In the genomic region with DNA sequence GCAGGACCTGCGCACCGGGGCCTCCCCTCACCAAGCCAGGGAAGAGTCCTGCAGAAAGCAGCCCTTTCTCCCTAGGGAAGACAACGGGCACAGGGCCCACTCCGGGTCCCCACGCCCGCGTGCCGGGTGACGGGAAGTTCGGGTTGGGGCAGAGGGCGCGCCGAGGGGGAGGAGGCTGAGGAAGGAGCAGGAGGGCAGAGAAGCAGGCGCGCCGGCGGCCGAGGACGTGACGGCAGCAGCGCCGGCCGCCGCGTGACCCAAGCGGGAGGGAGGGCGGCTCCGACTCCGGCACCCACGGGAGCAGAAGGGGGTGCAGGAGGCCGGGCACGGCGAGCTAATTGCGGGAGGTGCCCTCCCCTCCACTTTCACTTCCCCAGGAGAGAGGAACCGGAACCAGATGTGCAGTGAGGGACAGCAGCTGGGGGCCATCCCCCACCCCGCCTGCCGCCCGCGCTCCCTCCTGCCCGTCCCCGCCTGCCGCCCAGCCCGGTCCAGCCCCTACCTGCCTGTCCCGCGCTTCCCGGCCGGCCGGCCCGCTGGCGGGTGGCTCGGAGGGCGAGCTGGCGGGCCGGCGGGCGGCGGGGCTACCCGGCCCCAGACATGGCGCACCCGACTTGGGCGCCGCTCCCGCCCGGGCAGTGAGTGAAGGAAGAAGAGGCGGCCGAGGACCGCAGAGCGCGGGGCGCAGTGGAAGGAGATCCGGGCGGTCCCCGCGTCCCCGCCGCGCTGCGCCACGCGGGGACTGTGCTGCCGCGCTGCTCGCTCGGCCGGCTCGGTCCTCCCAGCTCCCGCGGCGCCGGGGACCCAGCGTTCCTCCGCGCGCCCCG, we compare ENCODE assay signal across 8 cellular contexts. TPM values are rescaled to one million over a fixed set of nuclear protein-coding genes. Genes with fewer than 3 reads are reported as not detected.
DNase-seq lines count a peak whose midpoint lies in the region; ATAC-seq and TF ChIP-seq lines count a peak whose summit lies in the region.

No MANE protein-coding gene starts in this region.

- no peak overlapping the region for H2BK12ac ChIP-seq in neuronal stem cell (ENCODE audit: low read length)

- H3K27ac ChIP-seq in CD4-positive, CD25-positive, alpha-beta regulatory T cell (ENCODE audit: insufficient read depth, low read length, poor library complexity, severe bottlenecking) = peak overlapping the region; percentile 91
- H3K27ac ChIP-seq in Peyer's patch = peak overlapping the region; percentile 97 to 100 (median 99)
- no peak overlapping the region for H3K27ac ChIP-seq in neuronal stem cell (replicated peaks; ENCODE audit: low read length)
- H3K27ac ChIP-seq in suprapubic skin = peak overlapping the region; percentile 98

- peak overlapping the region; percentile 91 for H3K4me3 ChIP-seq in CD4-positive, CD25-positive, alpha-beta regulatory T cell (ENCODE audit: low read depth, low read length)
- H3K4me3 ChIP-seq in Peyer's patch (peak overlapping the region; percentile 89 to 99 (median 98)), fibroblast of villous mesenchyme (ENCODE audit: low read depth, low read length) (peak overlapping the region; percentile 76), neuronal stem cell (ENCODE audit: low read length in 2 of 2) (peak overlapping the region; percentile 89 to 94), suprapubic skin (peak overlapping the region; percentile 97)

- TF ChIP-seq CTCF in Peyer's patch (IDR thresholded peaks at IDR 0.05) = no peak
- no peak for TF ChIP-seq CTCF in fibroblast of villous mesenchyme (IDR thresholded peaks at IDR 0.05; ENCODE audit: insufficient read depth, low read depth, low read length)
- TF ChIP-seq CTCF in suprapubic skin (IDR thresholded peaks at IDR 0.05) = no peak

- no CpG with 5 or more reads among the region's 95 CpGs for WGBS in neuronal stem cell (ENCODE audit: extremely low coverage in 2 of 2, insufficient read length in 2 of 2, insufficient replicate concordance in 1 of 2), 2 donors
- 0% methylated on average over 38 of the region's 95 CpGs for WGBS in suprapubic skin

- H3K27me3 Mint-ChIP-seq in CD4-positive, CD25-positive, alpha-beta regulatory T cell = peaks cover 6% of the 10 kb centered on the region

- peak overlapping the region; percentile 64 for H2AK5ac ChIP-seq in neuronal stem cell (ENCODE audit: low read depth, low read length)

- peaks cover 4% of the 10 kb centered on the region for H3K79me1 ChIP-seq in neuronal stem cell (ENCODE audit: low read depth, low read length)

- H3K9me3 ChIP-seq in CD4-positive, CD25-positive, alpha-beta regulatory T cell (ENCODE audit: control insufficient read depth in 2 of 2, low read length in 2 of 2) = no peaks in the 10 kb centered on the region
- H3K9me3 ChIP-seq in Peyer's patch = no peaks in the 10 kb centered on the region
- no peaks in the 10 kb centered on the region for H3K9me3 ChIP-seq in neuronal stem cell (replicated peaks in 1 of 2; ENCODE audit: control insufficient read depth in 2 of 2, insufficient read depth in 1 of 2, low read depth in 1 of 2, low read length in 2 of 2)
- no peaks in the 10 kb centered on the region for H3K9me3 ChIP-seq in suprapubic skin

- peaks cover 0 to 52% (median 27%) of the 10 kb centered on the region in 4 donors for H3K4me1 Mint-ChIP-seq in CD4-positive, CD25-positive, alpha-beta regulatory T cell

- H3K9me3 Mint-ChIP-seq in CD4-positive, CD25-positive, alpha-beta regulatory T cell = no peaks in the 10 kb centered on the region

- H3K23ac ChIP-seq in neuronal stem cell (ENCODE audit: low read depth, low read length, poor library complexity) = peak overlapping the region; percentile 82

- H3K4ac ChIP-seq in neuronal stem cell (ENCODE audit: low read length) = no peak overlapping the region

- H3K9ac ChIP-seq in neuronal stem cell (ENCODE audit: low read depth, low read length, poor library complexity) = peak overlapping the region; percentile 88

- H3K4me1 ChIP-seq in CD4-positive, CD25-positive, alpha-beta regulatory T cell (ENCODE audit: control insufficient read depth, insufficient read depth, low read length, poor library complexity, severe bottlenecking) = peaks cover 42% of the 10 kb centered on the region
- H3K4me1 ChIP-seq in Peyer's patch (peaks cover 0 to 21% (median 8%) of the 10 kb centered on the region in 4 donors), neuronal stem cell (ENCODE audit: control insufficient read depth in 2 of 2, insufficient read depth in 1 of 2, low read depth in 1 of 2, low read length in 2 of 2) (peaks cover 7 to 13% of the 10 kb centered on the region in 2 donors), suprapubic skin (peaks cover 26% of the 10 kb centered on the region)

- H2AFZ ChIP-seq in neuronal stem cell (ENCODE audit: low read length) = peak overlapping the region; percentile 89

- H3K4me2 ChIP-seq in neuronal stem cell (ENCODE audit: insufficient read depth, low read length, poor library complexity, severe bottlenecking) = peak overlapping the region; percentile 99

- no peak for TF ChIP-seq EP300 in suprapubic skin (IDR thresholded peaks at IDR 0.05)

- peak overlapping the region; percentile 94 to 97 (median 95) for H3K27ac Mint-ChIP-seq in CD4-positive, CD25-positive, alpha-beta regulatory T cell

- peaks cover 29% of the 10 kb centered on the region for H3K36me3 Mint-ChIP-seq in CD4-positive, CD25-positive, alpha-beta regulatory T cell

- ATAC-seq in CD4-positive, CD25-positive, alpha-beta regulatory T cell (ENCODE audit: low read depth in 2 of 2) = peak; percentile 54 to 57
- peak; percentile 76 for ATAC-seq in GM19324 (IDR thresholded peaks at IDR 0.05; ENCODE audit: low FRiP score, unreplicated experiment)
- ATAC-seq in HG03439 (IDR thresholded peaks at IDR 0.05; ENCODE audit: unreplicated experiment) = peak; percentile 59

- H4K91ac ChIP-seq in neuronal stem cell (ENCODE audit: low read depth, low read length, poor library complexity) = no peak overlapping the region

- H2BK120ac ChIP-seq in neuronal stem cell (ENCODE audit: low read depth, low read length) = no peak overlapping the region

- H3K18ac ChIP-seq in neuronal stem cell (ENCODE audit: low read length) = peak overlapping the region; percentile 88

- H2BK15ac ChIP-seq in neuronal stem cell (ENCODE audit: low read length) = no peak overlapping the region

- H3K14ac ChIP-seq in neuronal stem cell (ENCODE audit: low read length) = no peak overlapping the region

- peak overlapping the region; percentile 95 to 99 (median 97) for H3K4me3 Mint-ChIP-seq in CD4-positive, CD25-positive, alpha-beta regulatory T cell

- H3K27me3 ChIP-seq in CD4-positive, CD25-positive, alpha-beta regulatory T cell (ENCODE audit: control insufficient read depth, insufficient read depth, low read length) = no peaks in the 10 kb centered on the region
- H3K27me3 ChIP-seq in Peyer's patch (no peaks in the 10 kb centered on the region), neuronal stem cell (ENCODE audit: control insufficient read depth in 3 of 3, insufficient read depth in 3 of 3, low read depth in 1 of 3, low read length in 3 of 3) (peaks cover 0 to 3% (median 0%) of the 10 kb centered on the region in 3 experiments), suprapubic skin (no peaks in the 10 kb centered on the region)

- DNase-seq in CD4-positive, CD25-positive, alpha-beta regulatory T cell = peak; percentile 73 to 90 (median 74)
- DNase-seq in Peyer's patch = peak; percentile 91 to 96 (median 92)
- DNase-seq in activated effector memory CD4-positive, alpha-beta T cell treated with Interleukin-2 at 50 U/mL for 16 hours = peak; percentile 61
- DNase-seq in fibroblast of villous mesenchyme (ENCODE audit: low read depth) = peak; percentile 87
- DNase-seq in neuronal stem cell (ENCODE audit: low spot score) = no peak
- peak; percentile 93 to 94 for DNase-seq in suprapubic skin (ENCODE audit: low spot score in 2 of 2)

- no peak overlapping the region for H2BK5ac ChIP-seq in neuronal stem cell (ENCODE audit: low read length)

- H3K36me3 ChIP-seq in CD4-positive, CD25-positive, alpha-beta regulatory T cell (ENCODE audit: control insufficient read depth, insufficient read depth, low read length) = peaks cover 54% of the 10 kb centered on the region
- H3K36me3 ChIP-seq in Peyer's patch (peaks cover 0 to 62% (median 0%) of the 10 kb centered on the region in 3 donors), neuronal stem cell (replicated peaks in 1 of 2; ENCODE audit: control insufficient read depth in 2 of 2, insufficient read depth in 2 of 2, low read length in 2 of 2) (peaks cover 14 to 77% of the 10 kb centered on the region in 2 donors), suprapubic skin (peaks cover 47% of the 10 kb centered on the region)

- peak; percentile 59 to 68 for TF ChIP-seq POLR2A in Peyer's patch (IDR thresholded peaks at IDR 0.05)
- peak in 1 of 2 donors; percentile 14 for TF ChIP-seq POLR2A in suprapubic skin (IDR thresholded peaks at IDR 0.05)

- no peak overlapping the region for H4K8ac ChIP-seq in neuronal stem cell (ENCODE audit: low read depth, low read length)

RNA-seq across cellular contexts. Expression of a gene that starts 0.5 kb away (rescaled TPM):
- total RNA-seq in CD4-positive, CD25-positive, alpha-beta regulatory T cell = 133 TPM
- 10 to 100 TPM; 11.2 to 21.2 (median 13.6) TPM for polyA plus RNA-seq in CD4-positive, CD25-positive, alpha-beta regulatory T cell
- total RNA-seq in Peyer's patch (100 to 1,000 TPM in 2 of 4 donors, 10 to 100 TPM in 2; 48.2 to 130 (median 91.6) TPM), fibroblast of villous mesenchyme (27.6 and 29.0 TPM in 2 replicates), suprapubic skin (10 to 100 TPM; 20.0 to 45.1 (median 31.0) TPM)
- 10.8 TPM for polyA plus RNA-seq in neuronal stem cell (2013, experiment 1 of 2)
- polyA plus RNA-seq in neuronal stem cell (2013, experiment 2 of 2) = 10.8 TPM

RNA-seq across cellular contexts. Expression of a gene that starts 12.4 kb away (rescaled TPM):
- 145 TPM for total RNA-seq in CD4-positive, CD25-positive, alpha-beta regulatory T cell
- polyA plus RNA-seq in CD4-positive, CD25-positive, alpha-beta regulatory T cell = 10 to 100 TPM; 13.6 to 32.6 (median 26.0) TPM
- 10 to 100 TPM; 20.0 to 42.1 (median 32.4) TPM for total RNA-seq in Peyer's patch
- total RNA-seq in fibroblast of villous mesenchyme = 4.5 and 6.0 TPM in 2 replicates
- 22.5 TPM for polyA plus RNA-seq in neuronal stem cell (2013, experiment 1 of 2)
- 21.8 TPM for polyA plus RNA-seq in neuronal stem cell (2013, experiment 2 of 2)
- total RNA-seq in suprapubic skin = 10 to 100 TPM; 19.3 to 36.2 (median 24.5) TPM

RNA-seq across cellular contexts. Expression of a gene that starts 17.3 kb away (rescaled TPM):
- 15.8 TPM for total RNA-seq in CD4-positive, CD25-positive, alpha-beta regulatory T cell
- polyA plus RNA-seq in CD4-positive, CD25-positive, alpha-beta regulatory T cell = 10 to 100 TPM; 30.4 to 42.1 (median 35.8) TPM
- total RNA-seq in Peyer's patch = 10 to 100 TPM; 20.6 to 73.0 (median 60.1) TPM
- 127 and 153 TPM in 2 replicates for total RNA-seq in fibroblast of villous mesenchyme
- 83.0 TPM for polyA plus RNA-seq in neuronal stem cell (2013, experiment 1 of 2)
- polyA plus RNA-seq in neuronal stem cell (2013, experiment 2 of 2) = 80.7 TPM
- total RNA-seq in suprapubic skin = 10 to 100 TPM; 60.0 to 79.5 (median 69.6) TPM

RNA-seq across cellular contexts. Expression of a gene that starts 21.7 kb away (rescaled TPM):
- total RNA-seq in CD4-positive, CD25-positive, alpha-beta regulatory T cell = 2.5 TPM
- 1 to 10 TPM in 3 of 4 donors, under 1 TPM in 1; 0.90 to 5.4 (median 3.3) TPM for polyA plus RNA-seq in CD4-positive, CD25-positive, alpha-beta regulatory T cell
- total RNA-seq in Peyer's patch = 10 to 100 TPM; 14.5 to 21.6 (median 16.6) TPM
- total RNA-seq in fibroblast of villous mesenchyme = 3.9 TPM in 2 replicates
- 14.4 TPM for polyA plus RNA-seq in neuronal stem cell (2013, experiment 1 of 2)
- polyA plus RNA-seq in neuronal stem cell (2013, experiment 2 of 2) = 14.5 TPM
- 10 to 100 TPM; 16.6 to 41.0 (median 20.3) TPM for total RNA-seq in suprapubic skin

RNA-seq across cellular contexts. Expression of a gene that starts 23.2 kb away (rescaled TPM):
- 81.5 TPM for total RNA-seq in CD4-positive, CD25-positive, alpha-beta regulatory T cell
- polyA plus RNA-seq in CD4-positive, CD25-positive, alpha-beta regulatory T cell = 1 to 10 TPM; 2.9 to 4.5 (median 3.3) TPM
- total RNA-seq in Peyer's patch = 10 to 100 TPM; 22.3 to 65.2 (median 24.7) TPM
- 6.8 and 8.6 TPM in 2 replicates for total RNA-seq in fibroblast of villous mesenchyme
- 26.6 TPM for polyA plus RNA-seq in neuronal stem cell (2013, experiment 1 of 2)
- 27.7 TPM for polyA plus RNA-seq in neuronal stem cell (2013, experiment 2 of 2)
- 10 to 100 TPM; 25.5 to 64.5 (median 37.1) TPM for total RNA-seq in suprapubic skin
